9 cellular contexts compared by ENCODE assay signal in genomic region chr14:64478634-64479250, GRCh38. TPM values are rescaled to one million over a fixed set of nuclear protein-coding genes. Genes with fewer than 3 reads are reported as not detected.
A peak's percentile ranks its signal among the peaks of the same experiment; 100 is the strongest.
DNase-seq lines count a peak whose midpoint lies in the region; ATAC-seq, FAIRE-seq and TF ChIP-seq lines count a peak whose summit lies in the region.
"Had no signal": no experiment of that assay in that cellular context is flagged by ENCODE, and none has a peak within 500 bp of the region (broad histone marks: within the 10 kb centered on the region; RNA-seq: fewer than 3 reads in every experiment).

No MANE protein-coding gene starts in this region.

- no peaks in the 10 kb centered on the region for H3K27me3 ChIP-seq in body of pancreas

- TF ChIP-seq POLR2A in body of pancreas (IDR thresholded peaks at IDR 0.05), result no peak

- no peak overlapping the region for H3K27ac ChIP-seq in body of pancreas

- no peak for ATAC-seq in body of pancreas
- ATAC-seq in HG02852 (IDR thresholded peaks at IDR 0.05; ENCODE audit: unreplicated experiment), result no peak

- TF ChIP-seq CTCF in body of pancreas (IDR thresholded peaks at IDR 0.05), result peak; percentile 6 to 51 (median 35)

- no peaks in the 10 kb centered on the region for H3K36me3 ChIP-seq in body of pancreas (replicated peaks in 1 of 2; ENCODE audit: insufficient read depth in 1 of 2, low read depth in 2 of 2)

- intact Hi-C loops in body of pancreas (cut with DNase I), result no loop called here

- FAIRE-seq in HTR-8/SVneo (lab: Jason Lieb, UNC), result no peak

- H3K4me3 ChIP-seq in body of pancreas, result no peak overlapping the region

- DNase-seq in CD1c-positive myeloid dendritic cell (ENCODE audit: extremely low spot score) (peak; percentile 67), HTR-8/SVneo (ENCODE audit: insufficient read length, low spot score) (peak; percentile 68), body of pancreas (no peak), medulla oblongata (ENCODE audit: extremely low spot score) (peak; percentile 33), anterior cingulate cortex (lab: John Stamatoyannopoulos, UW) (no peak)
- no peak for DNase-seq in activated naive CD4-positive, alpha-beta T cell (lab: John Stamatoyannopoulos, UW)
- DNase-seq in stimulated activated CD4-positive, alpha-beta T cell treated with anti-CD3 and anti-CD28 coated beads, Interleukin-1b, Interleukin-23, amount 100 ng/mL, for 48 hours, result no peak
- DNase-seq: T-cell had no signal

- no peaks in the 10 kb centered on the region for H3K4me1 ChIP-seq in body of pancreas

- no peaks in the 10 kb centered on the region for H3K9me3 ChIP-seq in body of pancreas

RNA-seq across cellular contexts. Expression of gene AKAP5, which starts 13.4 kb away (rescaled TPM):
- under 1 TPM in 1 of 2 donors, not detected in 1; under 0.01 TPM for total RNA-seq in body of pancreas

RNA-seq across cellular contexts. Expression of gene ZBTB25, which starts 24.9 kb away (rescaled TPM):
- total RNA-seq in body of pancreas, result 10 to 100 TPM in 1 of 2 donors, 1 to 10 TPM in 1; 7.9 to 10.6 TPM

RNA-seq across cellular contexts. Expression of gene ZBTB1, which starts 25.8 kb away (rescaled TPM):
- 10 to 100 TPM; 28.5 to 43.8 TPM for total RNA-seq in body of pancreas

Comparison
In these comparisons a context has a peak if more than half of its experiments do, and no peak if none do; other contexts are left out.
1. DNase-seq: peak in CD1c-positive myeloid dendritic cell (single experiment), HTR-8/SVneo (single experiment) and medulla oblongata (single experiment); none in body of pancreas (0 of 4), anterior cingulate cortex (0 of 58), activated naive CD4-positive, alpha-beta T cell (0 of 4) and stimulated activated CD4-positive, alpha-beta T cell treated with anti-CD3 and anti-CD28 coated beads, Interleukin-1b, Interleukin-23, amount 100 ng/mL, for 48 hours (single experiment).